10 cellular contexts compared by ENCODE assay signal in the genomic region with DNA sequence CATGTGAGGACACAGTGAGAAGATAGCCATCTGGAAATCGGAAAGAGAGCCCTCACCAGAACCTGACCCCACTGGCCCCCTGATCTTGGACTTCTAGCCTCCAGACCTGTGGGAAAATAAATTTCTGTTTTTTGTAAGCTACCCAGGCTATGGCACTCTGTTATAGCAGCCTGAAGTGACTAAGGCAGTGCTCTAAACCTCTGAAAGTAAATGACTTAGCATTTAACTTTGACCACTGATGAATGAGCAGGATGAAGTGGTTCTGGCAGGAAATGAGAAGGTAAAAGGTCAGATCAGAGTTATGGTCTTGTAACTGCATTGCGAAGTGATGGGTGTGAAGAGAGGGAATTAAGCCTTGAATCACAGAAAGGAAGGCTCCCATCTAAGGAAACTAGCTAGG. TPM values are rescaled to one million over a fixed set of nuclear protein-coding genes. Genes with fewer than 3 reads are reported as not detected.
DNase-seq lines count a peak whose midpoint lies in the region; ATAC-seq, FAIRE-seq and TF ChIP-seq lines count a peak whose summit lies in the region.
"Had no signal": no experiment of that assay in that cellular context is flagged by ENCODE, and none has a peak within 500 bp of the region (broad histone marks: within the 10 kb centered on the region; RNA-seq: fewer than 3 reads in every experiment).

No MANE protein-coding gene starts in this region.

- no peaks in the 10 kb centered on the region for H3K9me3 Mint-ChIP-seq in effector memory CD8-positive, alpha-beta T cell
- H3K9me3 Mint-ChIP-seq: CD4-positive, CD25-positive, alpha-beta regulatory T cell had no signal

- H3K36me3 Mint-ChIP-seq in effector memory CD8-positive, alpha-beta T cell (ENCODE audit: insufficient read depth): no peaks in the 10 kb centered on the region
- H3K36me3 Mint-ChIP-seq: CD4-positive, CD25-positive, alpha-beta regulatory T cell had no signal

- no peak for FAIRE-seq in pancreas (lab: Jason Lieb, UNC)

- H3K4me1 ChIP-seq in left ventricle myocardium inferior (peaks cover 71% of the 10 kb centered on the region), right atrium auricular region (peaks cover 0 to 15% of the 10 kb centered on the region in 2 donors), colonic mucosa (no peaks in the 10 kb centered on the region), pancreas (peaks cover 0 to 4% (median 0%) of the 10 kb centered on the region in 3 donors)

- H3K27ac ChIP-seq in left ventricle myocardium inferior (replicated peaks) (peak overlapping the region; percentile 37), right atrium auricular region (no peak overlapping the region), colonic mucosa (peak overlapping the region; percentile 12), pancreas (no peak overlapping the region)

- TF ChIP-seq CTCF in left ventricle myocardium inferior (IDR thresholded peaks at IDR 0.05; ENCODE audit: borderline replicate concordance): no peak
- no peak for TF ChIP-seq CTCF in right atrium auricular region (IDR thresholded peaks at IDR 0.05)
- TF ChIP-seq CTCF in colonic mucosa (IDR thresholded peaks at IDR 0.05): no peak
- no peak for TF ChIP-seq CTCF in pancreas (IDR thresholded peaks at IDR 0.05)

- DNase-seq in left ventricle myocardium inferior: no peak
- no peak for DNase-seq in right atrium auricular region (ENCODE audit: low spot score)
- no peak for DNase-seq in colonic mucosa
- DNase-seq in OCI-M2 (lab: John Stamatoyannopoulos, UW; ENCODE audit: unreplicated experiment): no peak
- DNase-seq in H7: no peak
- DNase-seq in pancreas: no peak
- DNase-seq in effector memory CD8-positive, alpha-beta T cell: no peak

- H3K27me3 ChIP-seq in left ventricle myocardium inferior (ENCODE audit: low read depth) (no peaks in the 10 kb centered on the region), right atrium auricular region (no peaks in the 10 kb centered on the region), colonic mucosa (no peaks in the 10 kb centered on the region), H7 (ENCODE audit: control insufficient read depth, insufficient read depth, low read length) (no peaks in the 10 kb centered on the region), pancreas (no peaks in the 10 kb centered on the region)
- H3K27me3 ChIP-seq: Peyer's patch had no signal

- peaks cover 4% of the 10 kb centered on the region in 2 donors for H3K4me1 Mint-ChIP-seq in effector memory CD8-positive, alpha-beta T cell (ENCODE audit: low read depth in 2 of 2)

- intact Hi-C loops in left ventricle myocardium inferior (cut with micrococcal nuclease): no loop called here
- intact Hi-C loops in colonic mucosa (cut with DNase I): no loop called here
- intact Hi-C loops in pancreas (cut with DNase I): no loop called here

- WGBS in pancreas, 2 donors: 67 to 71% methylated on average over 2 of the region's 2 CpGs

- H3K27ac Mint-ChIP-seq in effector memory CD8-positive, alpha-beta T cell: no peak overlapping the region

- ATAC-seq in HG03521 (IDR thresholded peaks at IDR 0.05; ENCODE audit: unreplicated experiment) (peak; percentile 37), pancreas (no peak)
- ATAC-seq in effector memory CD8-positive, alpha-beta T cell (replicated peaks): no peak

- no peak overlapping the region for H3K4me3 Mint-ChIP-seq in effector memory CD8-positive, alpha-beta T cell
- H3K4me3 Mint-ChIP-seq: CD4-positive, CD25-positive, alpha-beta regulatory T cell had no signal

- H3K4me3 ChIP-seq in left ventricle myocardium inferior: no peak overlapping the region
- no peak overlapping the region for H3K4me3 ChIP-seq in right atrium auricular region
- no peak overlapping the region for H3K4me3 ChIP-seq in colonic mucosa
- no peak overlapping the region for H3K4me3 ChIP-seq in H7 (ENCODE audit: insufficient read depth, low read depth, low read length)
- H3K4me3 ChIP-seq in pancreas: no peak overlapping the region
- H3K4me3 ChIP-seq: Peyer's patch had no signal

- no peaks in the 10 kb centered on the region for H3K36me3 ChIP-seq in left ventricle myocardium inferior
- H3K36me3 ChIP-seq in right atrium auricular region: no peaks in the 10 kb centered on the region
- H3K36me3 ChIP-seq in colonic mucosa: no peaks in the 10 kb centered on the region
- no peaks in the 10 kb centered on the region for H3K36me3 ChIP-seq in H7 (replicated peaks; ENCODE audit: control insufficient read depth, insufficient read depth, low read length)
- no peaks in the 10 kb centered on the region for H3K36me3 ChIP-seq in pancreas
- H3K36me3 ChIP-seq: Peyer's patch had no signal

- no peak overlapping the region for H3K9ac ChIP-seq in colonic mucosa (ENCODE audit: low read depth in 2 of 2, low read length in 2 of 2)

- H3K9me3 ChIP-seq in left ventricle myocardium inferior (replicated peaks) (no peaks in the 10 kb centered on the region), right atrium auricular region (no peaks in the 10 kb centered on the region), colonic mucosa (no peaks in the 10 kb centered on the region), pancreas (no peaks in the 10 kb centered on the region)
- H3K9me3 ChIP-seq: Peyer's patch had no signal

- H3K27me3 Mint-ChIP-seq in effector memory CD8-positive, alpha-beta T cell: no peaks in the 10 kb centered on the region

RNA-seq across cellular contexts. Expression of a gene that starts 17.0 kb away (rescaled TPM):
- 44.2 TPM for total RNA-seq in left ventricle myocardium inferior
- total RNA-seq in right atrium auricular region: 10 to 100 TPM; 27.7 to 32.5 TPM
- 10 to 100 TPM; 23.5 to 24.3 TPM for total RNA-seq in colonic mucosa
- total RNA-seq in H7 (2014; rRNA removed; shearing (Covaris generic)): 0.59 and 0.73 TPM in 2 replicates
- 1 to 10 TPM in 3 of 6 donors, under 1 TPM in 3; 0.23 to 2.0 (median 0.99) TPM for total RNA-seq in pancreas
- polyA plus RNA-seq in pancreas: 1 to 10 TPM in 1 of 2 donors, under 1 TPM in 1; 0.99 to 2.0 TPM

Comparison
In these comparisons a context has a peak if more than half of its experiments do, and no peak if none do; other contexts are left out.
1. H3K27ac ChIP-seq: peak in left ventricle myocardium inferior (single experiment) and colonic mucosa (single experiment); none in right atrium auricular region (0 of 2) and pancreas (0 of 4).
2. RNA of a gene that starts 17.0 kb away (total RNA-seq): 44.2 TPM in left ventricle myocardium inferior (single experiment), 27.7 to 32.5 TPM in right atrium auricular region and 23.5 to 24.3 TPM in colonic mucosa; 0.23 to 2.0 TPM in pancreas and 0.59 to 0.73 TPM in H7; every median in the first group is over 4 times any median in the second.